Comparison of ENCODE assay signal across 8 cellular contexts in genomic region chr2:204452464-204453023, GRCh38.
DNase-seq lines count a peak whose midpoint lies in the region; ATAC-seq and TF ChIP-seq lines count a peak whose summit lies in the region.

No MANE protein-coding gene starts in this region.

- ATAC-seq in activated T-helper 17 cell treated with anti-CD3 and anti-CD28 coated beads, Interleukin-2, amount 50 U/mL, for 72 hours (replicated peaks), result no peak

- H3K27ac ChIP-seq in esophagus muscularis mucosa (replicated peaks in 1 of 4) (peak overlapping the region; percentile 62 to 78 (median 72)), neural progenitor cell (peak overlapping the region; percentile 5)
- H3K27ac ChIP-seq in CD8-positive, alpha-beta memory T cell (ENCODE audit: low read depth, low read length), result no peak overlapping the region

- peak in 1 of 3 experiments; percentile 11 for TF ChIP-seq CTCF in esophagus muscularis mucosa (IDR thresholded peaks at IDR 0.05)
- TF ChIP-seq CTCF in neural progenitor cell (IDR thresholded peaks at IDR 0.05), result no peak

- intact Hi-C loops in esophagus muscularis mucosa (cut with DNase I), result no loop called here

- H3K4me1 ChIP-seq in esophagus muscularis mucosa, result peaks cover 21 to 36% (median 32%) of the 10 kb centered on the region in 4 donors
- peaks cover 19% of the 10 kb centered on the region for H3K4me1 ChIP-seq in neural progenitor cell
- no peaks in the 10 kb centered on the region for H3K4me1 ChIP-seq in CD8-positive, alpha-beta memory T cell (ENCODE audit: insufficient read depth, low read length)

- 17% methylated on average over 7 of the region's 7 CpGs for WGBS in esophagus muscularis mucosa

- no peak overlapping the region for H3K9ac ChIP-seq in neural progenitor cell

- TF ChIP-seq POLR2A in esophagus muscularis mucosa (IDR thresholded peaks at IDR 0.05; ENCODE audit: low read depth), result no peak
- TF ChIP-seq POLR2A in erythroblast (IDR thresholded peaks at IDR 0.05; ENCODE audit: low read length), result no peak

- H2AFZ ChIP-seq in neural progenitor cell (replicated peaks), result no peak overlapping the region

- H3K36me3 Mint-ChIP-seq in neural progenitor cell, result no peaks in the 10 kb centered on the region
- H3K36me3 Mint-ChIP-seq in activated CD4-positive, alpha-beta T cell treated with anti-CD3 and anti-CD28 coated beads, Interleukin-2, amount 10 ng/mL, durations not matched to agents 7 days and 5 days (ENCODE audit: low read depth), result no peaks in the 10 kb centered on the region
- H3K36me3 Mint-ChIP-seq in activated T-helper 17 cell treated with anti-CD3 and anti-CD28 coated beads, Interleukin-2, amount 50 U/mL, for 72 hours (ENCODE audit: low read depth), result no peaks in the 10 kb centered on the region
- no peaks in the 10 kb centered on the region for H3K36me3 Mint-ChIP-seq in CD8-positive, alpha-beta memory T cell

- H3F3A ChIP-seq in neural progenitor cell (ENCODE audit: low read depth), result no peaks in the 10 kb centered on the region

- no peak overlapping the region for H3K4me2 ChIP-seq in neural progenitor cell

- H3K4me3 Mint-ChIP-seq in neural progenitor cell, result peak overlapping the region; percentile 50
- H3K4me3 Mint-ChIP-seq in activated CD4-positive, alpha-beta T cell treated with anti-CD3 and anti-CD28 coated beads, Interleukin-2, amount 10 ng/mL, durations not matched to agents 7 days and 5 days, result no peak overlapping the region
- no peak overlapping the region for H3K4me3 Mint-ChIP-seq in activated T-helper 17 cell treated with anti-CD3 and anti-CD28 coated beads, Interleukin-2, amount 50 U/mL, for 72 hours
- H3K4me3 Mint-ChIP-seq in CD8-positive, alpha-beta memory T cell, result no peak overlapping the region

- H3K27ac Mint-ChIP-seq in neural progenitor cell, result peak overlapping the region; percentile 100
- no peak overlapping the region for H3K27ac Mint-ChIP-seq in activated CD4-positive, alpha-beta T cell treated with anti-CD3 and anti-CD28 coated beads, Interleukin-2, amount 10 ng/mL, durations not matched to agents 7 days and 5 days
- H3K27ac Mint-ChIP-seq in activated T-helper 17 cell treated with anti-CD3 and anti-CD28 coated beads, Interleukin-2, amount 50 U/mL, for 72 hours, result no peak overlapping the region
- H3K27ac Mint-ChIP-seq in CD8-positive, alpha-beta memory T cell, result no peak overlapping the region

- H3K4me3 ChIP-seq in esophagus muscularis mucosa (peak overlapping the region in 2 of 4 donors; percentile 14 to 21), neural progenitor cell (no peak overlapping the region)
- no peak overlapping the region for H3K4me3 ChIP-seq in CD8-positive, alpha-beta memory T cell (ENCODE audit: low read length)

- H3K4me1 Mint-ChIP-seq in neural progenitor cell, result peaks cover 66% of the 10 kb centered on the region
- no peaks in the 10 kb centered on the region for H3K4me1 Mint-ChIP-seq in activated CD4-positive, alpha-beta T cell treated with anti-CD3 and anti-CD28 coated beads, Interleukin-2, amount 10 ng/mL, durations not matched to agents 7 days and 5 days
- no peaks in the 10 kb centered on the region for H3K4me1 Mint-ChIP-seq in activated T-helper 17 cell treated with anti-CD3 and anti-CD28 coated beads, Interleukin-2, amount 50 U/mL, for 72 hours
- H3K4me1 Mint-ChIP-seq in CD8-positive, alpha-beta memory T cell, result no peaks in the 10 kb centered on the region

- peaks cover 3% of the 10 kb centered on the region for H3K27me3 Mint-ChIP-seq in neural progenitor cell (ENCODE audit: insufficient read depth, low read depth)
- H3K27me3 Mint-ChIP-seq in activated CD4-positive, alpha-beta T cell treated with anti-CD3 and anti-CD28 coated beads, Interleukin-2, amount 10 ng/mL, durations not matched to agents 7 days and 5 days, result peaks cover 8% of the 10 kb centered on the region
- H3K27me3 Mint-ChIP-seq in activated T-helper 17 cell treated with anti-CD3 and anti-CD28 coated beads, Interleukin-2, amount 50 U/mL, for 72 hours, result peaks cover 7% of the 10 kb centered on the region
- peaks cover 0 to 3% of the 10 kb centered on the region in 2 donors for H3K27me3 Mint-ChIP-seq in CD8-positive, alpha-beta memory T cell

- H3K9me3 Mint-ChIP-seq in neural progenitor cell, result peaks cover 5% of the 10 kb centered on the region
- H3K9me3 Mint-ChIP-seq in activated CD4-positive, alpha-beta T cell treated with anti-CD3 and anti-CD28 coated beads, Interleukin-2, amount 10 ng/mL, durations not matched to agents 7 days and 5 days, result no peaks in the 10 kb centered on the region
- H3K9me3 Mint-ChIP-seq in activated T-helper 17 cell treated with anti-CD3 and anti-CD28 coated beads, Interleukin-2, amount 50 U/mL, for 72 hours, result no peaks in the 10 kb centered on the region
- peaks cover 0 to 6% (median 0%) of the 10 kb centered on the region in 5 donors for H3K9me3 Mint-ChIP-seq in CD8-positive, alpha-beta memory T cell

- H3K9me3 ChIP-seq in esophagus muscularis mucosa (no peaks in the 10 kb centered on the region), neural progenitor cell (ENCODE audit: low read depth) (no peaks in the 10 kb centered on the region)
- no peaks in the 10 kb centered on the region for H3K9me3 ChIP-seq in CD8-positive, alpha-beta memory T cell (ENCODE audit: low read length)

- CTCF ChIA-PET in activated CD4-positive, alpha-beta T cell treated with anti-CD3 and anti-CD28 coated beads, Interleukin-2, amount 10 ng/mL, durations not matched to agents 7 days and 5 days (lab: Charles Lee), result no interaction called here
- CTCF ChIA-PET in CD8-positive, alpha-beta memory T cell (lab: Charles Lee), result no interaction called here

- H4K20me1 ChIP-seq in neural progenitor cell (ENCODE audit: low read depth), result no peaks in the 10 kb centered on the region

- POLR2A ChIA-PET in activated CD4-positive, alpha-beta T cell treated with anti-CD3 and anti-CD28 coated beads, Interleukin-2, amount 10 ng/mL, durations not matched to agents 7 days and 5 days (lab: Charles Lee), result no interaction called here
- POLR2A ChIA-PET in CD8-positive, alpha-beta memory T cell (lab: Charles Lee), result no interaction called here

- no peaks in the 10 kb centered on the region for H3K79me2 ChIP-seq in neural progenitor cell (ENCODE audit: low read depth)

- H3K27me3 ChIP-seq in esophagus muscularis mucosa, result no peaks in the 10 kb centered on the region
- no peaks in the 10 kb centered on the region for H3K27me3 ChIP-seq in neural progenitor cell
- no peaks in the 10 kb centered on the region for H3K27me3 ChIP-seq in CD8-positive, alpha-beta memory T cell (ENCODE audit: insufficient read depth, low read length, poor library complexity, severe bottlenecking)

- H3K36me3 ChIP-seq in esophagus muscularis mucosa (no peaks in the 10 kb centered on the region), neural progenitor cell (no peaks in the 10 kb centered on the region)
- no peaks in the 10 kb centered on the region for H3K36me3 ChIP-seq in CD8-positive, alpha-beta memory T cell (ENCODE audit: insufficient read depth, low read length)

- DNase-seq in DMS79 (lab: John Stamatoyannopoulos, UW) (peak; percentile 93), NCI-H524 treated with DMSO at 0.1 percent for 48 hours (lab: John Stamatoyannopoulos, UW) (peak; percentile 55), esophagus muscularis mucosa (ENCODE audit: extremely low spot score) (no peak), neural progenitor cell (ENCODE audit: low spot score) (peak; percentile 73), erythroblast (lab: John Stamatoyannopoulos, UW) (no peak)
- no peak for DNase-seq in activated CD4-positive, alpha-beta T cell treated with anti-CD3 and anti-CD28 coated beads, Interleukin-2, amount 10 ng/mL, durations not matched to agents 7 days and 5 days
- DNase-seq in CD8-positive, alpha-beta memory T cell, result no peak

- TF ChIP-seq EP300 in esophagus muscularis mucosa (IDR thresholded peaks at IDR 0.05), result no peak

Comparison
In these comparisons a context has a peak if more than half of its experiments do, and no peak if none do; other contexts are left out.
1. DNase-seq: peak in DMS79 (single experiment), NCI-H524 treated with DMSO at 0.1 percent for 48 hours (single experiment) and neural progenitor cell (single experiment); none in esophagus muscularis mucosa (single experiment), activated CD4-positive, alpha-beta T cell treated with anti-CD3 and anti-CD28 coated beads, Interleukin-2, amount 10 ng/mL, durations not matched to agents 7 days and 5 days (single experiment), CD8-positive, alpha-beta memory T cell (0 of 5) and erythroblast (0 of 2).